In genomic region chr2:102421890-102422759, GRCh38 we compare ENCODE assay signal across 1 cellular context.
TF ChIP-seq lines count a peak whose summit lies in the region.

No MANE protein-coding gene starts in this region.

TF ChIP-seq in HepG2, 621 proteins besides CTCF, POLR2A, EP300 and RAD21:
- no peak for TF ChIP-seq POGZ (CRISPR knock-in tag; IDR thresholded peaks at IDR 0.05)
- peak; percentile 53; the same call in 1 of the 2 replicates for TF ChIP-seq ZNF7 (CRISPR knock-in tag; IDR thresholded peaks at IDR 0.05)
- TF ChIP-seq ZNF34 (CRISPR knock-in tag; IDR thresholded peaks at IDR 0.05; ENCODE audit: borderline replicate concordance): no peak
- no peak for TF ChIP-seq ZNF138 (CRISPR knock-in tag; IDR thresholded peaks at IDR 0.05; ENCODE audit: low read depth)
- TF ChIP-seq TRIM24 (CRISPR knock-in tag; IDR thresholded peaks at IDR 0.05): no peak
- TF ChIP-seq CBFB (CRISPR knock-in tag; IDR thresholded peaks at IDR 0.05): no peak
- TF ChIP-seq PAF1 (CRISPR knock-in tag; IDR thresholded peaks at IDR 0.05): no peak
- TF ChIP-seq DZIP1 (CRISPR knock-in tag; IDR thresholded peaks at IDR 0.05): no peak
